Comparison of ENCODE assay signal across 9 cellular contexts in genomic region chr2:126644630-126645191, GRCh38. TPM values are rescaled to one million over a fixed set of nuclear protein-coding genes. Genes with fewer than 3 reads are reported as not detected.
DNase-seq lines count a peak whose midpoint lies in the region; ATAC-seq and TF ChIP-seq lines count a peak whose summit lies in the region.
"Had no signal": no experiment of that assay in that cellular context is flagged by ENCODE, and none has a peak within 500 bp of the region (broad histone marks: within the 10 kb centered on the region; RNA-seq: fewer than 3 reads in every experiment).

No MANE protein-coding gene starts in this region.

- no peak for TF ChIP-seq CTCF in fibroblast of pulmonary artery (IDR thresholded peaks at IDR 0.05; ENCODE audit: low read length, missing control alignments)

- H3K4me3 ChIP-seq in fibroblast of pulmonary artery (replicated peaks; ENCODE audit: low read depth, low read length), result no peak overlapping the region

- ATAC-seq in GM18517 (IDR thresholded peaks at IDR 0.05; ENCODE audit: unreplicated experiment) (peak; percentile 84), GM21723 (IDR thresholded peaks at IDR 0.05; ENCODE audit: unreplicated experiment) (peak; percentile 91), HG03520 (IDR thresholded peaks at IDR 0.05; ENCODE audit: unreplicated experiment) (peak; percentile 84), Right ventricle myocardium inferior (no peak)

- peak; percentile 20 for DNase-seq in fibroblast of pulmonary artery (ENCODE audit: low read depth)
- no peak for DNase-seq in NCI-H1417 (lab: John Stamatoyannopoulos, UW)
- DNase-seq in NCI-H446 treated with DMSO at 0.1 percent for 48 hours (lab: John Stamatoyannopoulos, UW), result no peak
- DNase-seq in HPDE6-E6E7 (ENCODE audit: extremely low spot score), result no peak
- DNase-seq in Right ventricle myocardium inferior (ENCODE audit: missing footprints), result no peak
- DNase-seq: activated naive CD4-positive, alpha-beta T cell had no signal

- intact Hi-C loops in Right ventricle myocardium inferior (cut with DNase I), result no loop called here

RNA-seq across cellular contexts. Expression of gene GYPC, which starts 11.2 kb away (rescaled TPM):
- total RNA-seq in Right ventricle myocardium inferior, result 121 TPM
